Comparison of ENCODE assay signal across 12 cellular contexts in the genomic region with DNA sequence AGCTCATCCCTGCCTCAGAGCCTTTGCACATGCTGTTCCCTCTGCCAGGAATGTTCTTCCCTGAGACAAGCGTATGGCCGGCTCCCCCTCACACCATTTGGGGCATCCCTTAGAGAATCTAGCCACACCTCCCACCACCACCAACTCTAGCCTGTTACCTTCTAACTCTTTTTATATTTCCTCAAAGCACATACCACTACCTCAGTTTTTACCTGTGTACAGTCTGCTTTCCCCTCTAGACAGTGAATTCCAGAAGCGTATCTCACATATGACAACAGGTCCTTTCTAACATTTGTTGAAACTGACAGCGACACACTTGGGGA.
A peak's percentile ranks its signal among the peaks of the same experiment; 100 is the strongest.
DNase-seq lines count a peak whose midpoint lies in the region; ATAC-seq and TF ChIP-seq lines count a peak whose summit lies in the region.
"Had no signal": no experiment of that assay in that cellular context is flagged by ENCODE, and none has a peak within 500 bp of the region (broad histone marks: within the 10 kb centered on the region; RNA-seq: fewer than 3 reads in every experiment).

No MANE protein-coding gene starts in this region.

- no peak overlapping the region for H3K27ac ChIP-seq in CD4-positive, CD25-positive, alpha-beta regulatory T cell (ENCODE audit: insufficient read depth, low read length, poor library complexity, severe bottlenecking)
- H3K27ac ChIP-seq in Karpas-422 (ENCODE audit: low read length) (no peak overlapping the region), esophagus muscularis mucosa (replicated peaks in 1 of 4) (peak overlapping the region; percentile 94 to 97 (median 96))
- H3K27ac ChIP-seq: KMS-11 had no signal

- peak overlapping the region; percentile 29 to 61 (median 49) for H3K27ac Mint-ChIP-seq in CD4-positive, CD25-positive, alpha-beta regulatory T cell

- H2AFZ ChIP-seq in Karpas-422 (ENCODE audit: low read length) = no peak overlapping the region

- peaks cover 57% of the 10 kb centered on the region for H4K20me1 ChIP-seq in Karpas-422 (ENCODE audit: insufficient read depth, low read depth, low read length)

- peaks cover 7% of the 10 kb centered on the region for H3K36me3 Mint-ChIP-seq in CD4-positive, CD25-positive, alpha-beta regulatory T cell

- peaks cover 27% of the 10 kb centered on the region for H3K4me1 ChIP-seq in CD4-positive, CD25-positive, alpha-beta regulatory T cell (ENCODE audit: control insufficient read depth, insufficient read depth, low read length, poor library complexity, severe bottlenecking)
- peaks cover 47% of the 10 kb centered on the region for H3K4me1 ChIP-seq in Karpas-422 (ENCODE audit: low read length)
- peaks cover 96 to 100% (median 98%) of the 10 kb centered on the region in 4 donors for H3K4me1 ChIP-seq in esophagus muscularis mucosa
- peaks cover 69% of the 10 kb centered on the region for H3K4me1 ChIP-seq in skeletal muscle satellite cell (ENCODE audit: control insufficient read depth, insufficient read depth, low read length)

- H3K27me3 ChIP-seq in CD4-positive, CD25-positive, alpha-beta regulatory T cell (ENCODE audit: control insufficient read depth, insufficient read depth, low read length) = no peaks in the 10 kb centered on the region
- no peaks in the 10 kb centered on the region for H3K27me3 ChIP-seq in Karpas-422 (ENCODE audit: low read length)
- no peaks in the 10 kb centered on the region for H3K27me3 ChIP-seq in esophagus muscularis mucosa
- H3K27me3 ChIP-seq in skeletal muscle satellite cell (ENCODE audit: control insufficient read depth, insufficient read depth, low read length) = no peaks in the 10 kb centered on the region

- H3K9ac ChIP-seq in Karpas-422 (ENCODE audit: low read length) (no peak overlapping the region), skeletal muscle satellite cell (ENCODE audit: low read depth, low read length) (peak overlapping the region; percentile 87)
- H3K9ac ChIP-seq: KMS-11 had no signal

- no peak overlapping the region for H3K4me3 Mint-ChIP-seq in CD4-positive, CD25-positive, alpha-beta regulatory T cell
- H3K4me3 Mint-ChIP-seq: activated naive CD4-positive, alpha-beta T cell treated with anti-CD3 and anti-CD28 coated beads, Interleukin-2, amount 50 U/mL, for 24 hours had no signal

- intact Hi-C loops in esophagus muscularis mucosa (cut with DNase I) = no loop called here

- H3K4me3 ChIP-seq in CD4-positive, CD25-positive, alpha-beta regulatory T cell (ENCODE audit: low read depth, low read length) = no peak overlapping the region
- no peak overlapping the region for H3K4me3 ChIP-seq in Karpas-422 (ENCODE audit: low read length)
- no peak overlapping the region for H3K4me3 ChIP-seq in esophagus muscularis mucosa
- no peak overlapping the region for H3K4me3 ChIP-seq in skeletal muscle satellite cell (ENCODE audit: low read length)

- no peaks in the 10 kb centered on the region for H3K9me3 Mint-ChIP-seq in CD4-positive, CD25-positive, alpha-beta regulatory T cell
- H3K9me3 Mint-ChIP-seq: activated naive CD4-positive, alpha-beta T cell treated with anti-CD3 and anti-CD28 coated beads, Interleukin-2, amount 50 U/mL, for 24 hours had no signal

- H3K4me2 ChIP-seq in Karpas-422 (ENCODE audit: low read depth, low read length, poor library complexity, severe bottlenecking) (peak overlapping the region; percentile 46), skeletal muscle satellite cell (ENCODE audit: low read length) (no peak overlapping the region)
- H3K4me2 ChIP-seq: KMS-11 had no signal

- H3K4me1 Mint-ChIP-seq in CD4-positive, CD25-positive, alpha-beta regulatory T cell = peaks cover 17 to 79% (median 48%) of the 10 kb centered on the region in 4 donors

- H3K36me3 ChIP-seq in CD4-positive, CD25-positive, alpha-beta regulatory T cell (ENCODE audit: control insufficient read depth, insufficient read depth, low read length) = no peaks in the 10 kb centered on the region
- no peaks in the 10 kb centered on the region for H3K36me3 ChIP-seq in Karpas-422 (ENCODE audit: insufficient read depth, low read length)
- H3K36me3 ChIP-seq in esophagus muscularis mucosa = no peaks in the 10 kb centered on the region
- H3K36me3 ChIP-seq in skeletal muscle satellite cell (ENCODE audit: insufficient read depth, low read length) = no peaks in the 10 kb centered on the region

- H3K9me3 ChIP-seq in CD4-positive, CD25-positive, alpha-beta regulatory T cell (ENCODE audit: control insufficient read depth in 2 of 2, low read length in 2 of 2) = no peaks in the 10 kb centered on the region
- H3K9me3 ChIP-seq in Karpas-422 (ENCODE audit: low read length) (no peaks in the 10 kb centered on the region), esophagus muscularis mucosa (no peaks in the 10 kb centered on the region), skeletal muscle satellite cell (replicated peaks; ENCODE audit: low read length) (no peaks in the 10 kb centered on the region)

- no peaks in the 10 kb centered on the region for H3K27me3 Mint-ChIP-seq in CD4-positive, CD25-positive, alpha-beta regulatory T cell
- H3K27me3 Mint-ChIP-seq: activated naive CD4-positive, alpha-beta T cell treated with anti-CD3 and anti-CD28 coated beads, Interleukin-2, amount 50 U/mL, for 24 hours had no signal

- DNase-seq in CD4-positive, CD25-positive, alpha-beta regulatory T cell = no peak
- DNase-seq in Karpas-422 (no peak), esophagus muscularis mucosa (ENCODE audit: extremely low spot score) (no peak), KG1 (lab: John Stamatoyannopoulos, UW) (no peak), SK-N-DZ (ENCODE audit: low spot score) (no peak)
- DNase-seq: RPMI8226; stimulated activated naive CD4-positive, alpha-beta T cell had no signal

- no peaks in the 10 kb centered on the region for H3K9me2 ChIP-seq in Karpas-422 (replicated peaks; ENCODE audit: insufficient read depth, low read length)

- TF ChIP-seq EP300 in esophagus muscularis mucosa (IDR thresholded peaks at IDR 0.05) = no peak

- no peak for ATAC-seq in CD4-positive, CD25-positive, alpha-beta regulatory T cell (ENCODE audit: low read depth in 2 of 2)
- no peak for ATAC-seq in GM19397 (IDR thresholded peaks at IDR 0.05; ENCODE audit: unreplicated experiment)
- no peak for ATAC-seq in GM18520 (IDR thresholded peaks at IDR 0.05; ENCODE audit: unreplicated experiment)

- no peak for TF ChIP-seq CTCF in esophagus muscularis mucosa (IDR thresholded peaks at IDR 0.05)

- 96% methylated on average over 4 of the region's 4 CpGs for WGBS in esophagus muscularis mucosa

- H3K79me2 ChIP-seq in Karpas-422 (ENCODE audit: low read length) = no peaks in the 10 kb centered on the region

- TF ChIP-seq POLR2A in esophagus muscularis mucosa (IDR thresholded peaks at IDR 0.05; ENCODE audit: low read depth) = no peak

Comparison
In these comparisons a context has a peak if more than half of its experiments do, and no peak if none do; other contexts are left out.
1. H3K27ac ChIP-seq: peak in esophagus muscularis mucosa (4 of 4); none in CD4-positive, CD25-positive, alpha-beta regulatory T cell (single experiment) and Karpas-422 (single experiment).